Comparison of ENCODE assay signal across 13 cellular contexts in the genomic region with DNA sequence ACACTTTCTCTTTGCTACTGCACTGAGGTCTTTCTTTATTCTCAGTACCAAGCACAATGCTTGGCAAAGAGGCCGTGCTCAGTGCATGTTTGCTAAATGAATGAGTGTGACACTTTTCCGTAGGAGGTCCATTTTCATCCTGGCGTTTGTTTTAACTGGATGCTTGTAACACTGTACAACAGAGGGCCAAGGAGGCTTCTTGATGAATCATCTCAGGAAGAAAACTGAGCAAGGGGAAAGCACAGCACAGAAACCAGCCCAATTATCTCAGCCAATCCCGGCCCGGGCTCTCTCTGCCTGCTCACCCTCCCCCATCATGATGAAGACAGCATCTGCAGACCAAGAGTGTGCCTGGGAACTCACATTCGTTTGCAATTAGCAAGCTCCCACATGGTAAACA.
A peak's percentile ranks its signal among the peaks of the same experiment; 100 is the strongest.
DNase-seq lines count a peak whose midpoint lies in the region; ATAC-seq and TF ChIP-seq lines count a peak whose summit lies in the region.
"Had no signal": no experiment of that assay in that cellular context is flagged by ENCODE, and none has a peak within 500 bp of the region (broad histone marks: within the 10 kb centered on the region; RNA-seq: fewer than 3 reads in every experiment).

No MANE protein-coding gene starts in this region.

- 50 to 65% methylated on average over 6 of the region's 6 CpGs for WGBS in lung, 2 donors

- H3K27ac Mint-ChIP-seq in activated naive CD8-positive, alpha-beta T cell treated with anti-CD3 and anti-CD28 coated beads for 36 hours = no peak overlapping the region
- H3K27ac Mint-ChIP-seq: CD14-positive monocyte had no signal

- H3K27me3 Mint-ChIP-seq in activated naive CD8-positive, alpha-beta T cell treated with anti-CD3 and anti-CD28 coated beads for 36 hours = peaks cover 5% of the 10 kb centered on the region

- H3K4me1 ChIP-seq in lung (ENCODE audit: control insufficient read depth in 2 of 2, insufficient read depth in 2 of 2, low read length in 2 of 2) (no peaks in the 10 kb centered on the region), foreskin keratinocyte (no peaks in the 10 kb centered on the region)

- H3K9me3 Mint-ChIP-seq in activated naive CD8-positive, alpha-beta T cell treated with anti-CD3 and anti-CD28 coated beads for 36 hours = no peaks in the 10 kb centered on the region

- ATAC-seq in HG02610 (IDR thresholded peaks at IDR 0.05; ENCODE audit: unreplicated experiment) = peak; percentile 39
- ATAC-seq in lung (ENCODE audit: insufficient read depth, low FRiP score) = peak; percentile 37
- ATAC-seq in foreskin keratinocyte = no peak

- H3K27me3 ChIP-seq in lung (ENCODE audit: control insufficient read depth, insufficient read depth) (no peaks in the 10 kb centered on the region), foreskin keratinocyte (no peaks in the 10 kb centered on the region)

- no peaks in the 10 kb centered on the region for H3K36me3 Mint-ChIP-seq in activated naive CD8-positive, alpha-beta T cell treated with anti-CD3 and anti-CD28 coated beads for 36 hours
- H3K36me3 Mint-ChIP-seq: CD14-positive monocyte had no signal

- H3K4me3 Mint-ChIP-seq in activated naive CD8-positive, alpha-beta T cell treated with anti-CD3 and anti-CD28 coated beads for 36 hours = no peak overlapping the region
- H3K4me3 Mint-ChIP-seq: CD14-positive monocyte had no signal

- TF ChIP-seq CTCF in lung (IDR thresholded peaks at IDR 0.05; ENCODE audit: control extremely low read depth, extremely low read depth) = no peak
- no peak for TF ChIP-seq CTCF in foreskin keratinocyte (conservative IDR thresholded peaks at IDR 0.05)

- peaks cover 0 to 3% of the 10 kb centered on the region in 2 donors for H3K9me3 ChIP-seq in lung (ENCODE audit: control insufficient read depth in 2 of 2, insufficient read depth in 1 of 2, low read length in 1 of 2)

- no peak overlapping the region for H3K27ac ChIP-seq in lung (ENCODE audit: low read depth in 1 of 2, low read length in 1 of 2)
- no peak overlapping the region for H3K27ac ChIP-seq in foreskin keratinocyte

- DNase-seq in AG08395 (ENCODE audit: low spot score) (peak; percentile 96), cerebellar nuclear complex (lab: John Stamatoyannopoulos, UW) (peak; percentile 48 to 55), lung (ENCODE audit: low spot score) (no peak), NCI-H1930 (lab: John Stamatoyannopoulos, UW) (no peak), foreskin keratinocyte (no peak)
- no peak for DNase-seq in activated naive CD8-positive, alpha-beta T cell treated with anti-CD3 and anti-CD28 coated beads for 36 hours
- no peak for DNase-seq in stimulated activated CD4-positive, alpha-beta T cell treated with anti-CD3 and anti-CD28 coated beads, Interleukin-1b, Interleukin-23, amount 100 ng/mL, for 48 hours
- DNase-seq: HCEC 1CT; NCI-H2107; RPMI8226; stimulated activated CD4-positive, alpha-beta T cell treated with anti-CD3 and anti-CD28 coated beads, Interleukin-4, amount 100 ng/mL, for 4 hours had no signal

- H3K4me3 ChIP-seq in lung = no peak overlapping the region

- no peaks in the 10 kb centered on the region for H3K4me1 Mint-ChIP-seq in activated naive CD8-positive, alpha-beta T cell treated with anti-CD3 and anti-CD28 coated beads for 36 hours
- H3K4me1 Mint-ChIP-seq: CD14-positive monocyte had no signal

- H3K36me3 ChIP-seq in lung (ENCODE audit: control insufficient read depth in 2 of 2, insufficient read depth in 2 of 2, low read length in 2 of 2) = no peaks in the 10 kb centered on the region

Comparison
In these comparisons a context has a peak if more than half of its experiments do, and no peak if none do; other contexts are left out.
1. DNase-seq: peak in AG08395 (single experiment) and cerebellar nuclear complex (2 of 2); none in lung (single experiment), NCI-H1930 (0 of 2), activated naive CD8-positive, alpha-beta T cell treated with anti-CD3 and anti-CD28 coated beads for 36 hours (single experiment), foreskin keratinocyte (0 of 2) and stimulated activated CD4-positive, alpha-beta T cell treated with anti-CD3 and anti-CD28 coated beads, Interleukin-1b, Interleukin-23, amount 100 ng/mL, for 48 hours (single experiment).